ENCODE assay signal across 1 cellular context in genomic region chr1:42681771-42682483, GRCh38.
TF ChIP-seq lines count a peak whose summit lies in the region.

Gene YBX1 (plus strand): TSS chr1:42682418. CDS start chr1:42682566, 148 bp downstream.

TF ChIP-seq in K562, 482 proteins besides CTCF, POLR2A, EP300 and RAD21 (continued from another document and continues in another):
- TF ChIP-seq FOXP4 (CRISPR knock-in tag; IDR thresholded peaks at IDR 0.05; ENCODE audit: borderline replicate concordance) (peak; percentile 36; the same call in 1 of the 2 replicates), RHOXF2B (CRISPR knock-in tag; conservative IDR thresholded peaks at IDR 0.05) (no peak), ZBED1 (IDR thresholded peaks at IDR 0.05) (no peak), MAX (CRISPR knock-in tag; IDR thresholded peaks at IDR 0.05) (peak; percentile 94), ARHGAP35 (IDR thresholded peaks at IDR 0.05; ENCODE audit: partially characterized antibody) (no peak), ZEB2 (IDR thresholded peaks at IDR 0.05) (no peak), TAF7 (tag; IDR thresholded peaks at IDR 0.05) (peak; percentile 61; the same call in 1 of the 2 replicates), KLF13 (tag; IDR thresholded peaks at IDR 0.05; ENCODE audit: borderline replicate concordance, low read depth) (no peak), CHAMP1 (IDR thresholded peaks at IDR 0.05) (no peak), JUND (IDR thresholded peaks at IDR 0.05; ENCODE audit: borderline replicate concordance, low read depth, low read length) (peak; percentile 24; the same call in 1 of the 2 replicates), JUND (tag; IDR thresholded peaks at IDR 0.05; ENCODE audit: borderline replicate concordance, low read depth, low read length) (no peak), ESRRA (IDR thresholded peaks at IDR 0.05; ENCODE audit: borderline replicate concordance, low read depth) (peak; percentile 61; the same call in 1 of the 2 replicates), JUNB (CRISPR knock-in tag; conservative IDR thresholded peaks at IDR 0.05) (no peak), ELF1 (tag; IDR thresholded peaks at IDR 0.05) (peak; percentile 69), ZBTB7A (IDR thresholded peaks at IDR 0.05; ENCODE audit: borderline replicate concordance, control insufficient read depth, low read depth, low read length) (peak; percentile 63; the same call in 1 of the 2 replicates), ZKSCAN8 (CRISPR knock-in tag; IDR thresholded peaks at IDR 0.05) (no peak), CHCHD3 (CRISPR knock-in tag; IDR thresholded peaks at IDR 0.05) (peak; percentile 78; the same call in 1 of the 2 replicates), ATF3 (IDR thresholded peaks at IDR 0.05) (no peak), ATF3 (CRISPR knock-in tag; conservative IDR thresholded peaks at IDR 0.05) (no peak), CREB5 (CRISPR knock-in tag; IDR thresholded peaks at IDR 0.05) (no peak), ZNF668 (CRISPR knock-in tag; IDR thresholded peaks at IDR 0.05) (no peak), FOXK2 (conservative IDR thresholded peaks at IDR 0.05 in 1 of 2, IDR thresholded peaks at IDR 0.05 in 1 of 2; ENCODE audit: low read depth in 2 of 2) (peak in 1 of 2 experiments; percentile 43; a peak in 1 of 4 replicates), CAMTA2 (CRISPR knock-in tag; conservative IDR thresholded peaks at IDR 0.05) (0 out of 2 replicates have a peak, but pooled peaks have one; percentile 10), E2F8 (IDR thresholded peaks at IDR 0.05; ENCODE audit: low read depth, partially characterized antibody) (peak; percentile 72), MBD1 (CRISPR knock-in tag; IDR thresholded peaks at IDR 0.05) (no peak), ZMIZ1 (IDR thresholded peaks at IDR 0.05; ENCODE audit: low read depth in 2 of 2, low read length in 2 of 2) (no peak), THAP12 (CRISPR knock-in tag; IDR thresholded peaks at IDR 0.05) (peak; percentile 48; the same call in 1 of the 2 replicates), PTTG1 (tag; IDR thresholded peaks at IDR 0.05; ENCODE audit: low read depth) (no peak), NFIC (IDR thresholded peaks at IDR 0.05) (0 out of 2 replicates have a peak, but pooled peaks have one; percentile 39), RB1 (IDR thresholded peaks at IDR 0.05; ENCODE audit: low read depth) (peak; percentile 10; the same call in 1 of the 2 replicates), AFF1 (IDR thresholded peaks at IDR 0.05; ENCODE audit: low read depth in 1 of 2, partially characterized antibody in 2 of 2) (peak in 1 of 2 experiments; percentile 33), SIRT6 (IDR thresholded peaks at IDR 0.05; ENCODE audit: low read depth, low read length) (no peak), PRMT5 (CRISPR knock-in tag; IDR thresholded peaks at IDR 0.05) (no peak)
